8 cellular contexts compared by ENCODE assay signal in genomic region chr10:28532223-28532508, GRCh38. TPM values are rescaled to one million over a fixed set of nuclear protein-coding genes. Genes with fewer than 3 reads are reported as not detected.
DNase-seq lines count a peak whose midpoint lies in the region; ATAC-seq and TF ChIP-seq lines count a peak whose summit lies in the region.

No MANE protein-coding gene starts in this region.

- no peaks in the 10 kb centered on the region for H3K27me3 Mint-ChIP-seq in CD14-positive monocyte (ENCODE audit: low read depth in 3 of 3)

- H3K36me3 Mint-ChIP-seq in CD14-positive monocyte: peaks cover 39 to 45% of the 10 kb centered on the region in 2 donors

- POLR2A ChIA-PET in RWPE1 (lab: Yijun Ruan, JAX; ENCODE audit: low non-redundant PET): interaction anchor here (0.6 kb wide), 1 partner anchor 31 kb away, joined by 4 read pairs; no protein-coding TSS in a partner anchor

- H3K4me3 Mint-ChIP-seq in CD14-positive monocyte: peak overlapping the region; percentile 91 to 94

- CTCF ChIA-PET in RWPE1 (lab: Yijun Ruan, JAX): interaction anchor here (0.7 kb wide), 1 partner anchor 112 kb away, joined by 3 read pairs; no protein-coding TSS in a partner anchor

- H3K4me3 ChIP-seq in mononuclear cell (ENCODE audit: low read length) (peak overlapping the region; percentile 77), testis (peak overlapping the region; percentile 93 to 99)

- WGBS in testis, 2 donors: 1% methylated on average over 15 to 30 of the region's 30 CpGs

- peaks cover 50% of the 10 kb centered on the region for H3K4me1 Mint-ChIP-seq in CD14-positive monocyte

- H3K27ac ChIP-seq in RWPE1: peak overlapping the region; percentile 95
- peak overlapping the region; percentile 99 to 100 for H3K27ac ChIP-seq in testis

- no peaks in the 10 kb centered on the region for H3K9me3 ChIP-seq in mononuclear cell (ENCODE audit: low read depth, low read length)
- H3K9me3 ChIP-seq in testis: no peaks in the 10 kb centered on the region

- DNase-seq in CD14-positive monocyte (ENCODE audit: low spot score) (no peak), RWPE1 (ENCODE audit: low spot score) (peak; percentile 23), dermis blood vessel endothelial cell (peak; percentile 79), testis (peak; percentile 62), DMS153 treated with DMSO at 0.1 percent for 48 hours (lab: John Stamatoyannopoulos, UW; ENCODE audit: unreplicated experiment) (no peak)

- no peak for TF ChIP-seq CTCF in CD14-positive monocyte (IDR thresholded peaks at IDR 0.05)
- no peak for TF ChIP-seq CTCF in RWPE1 (conservative IDR thresholded peaks at IDR 0.05; ENCODE audit: low read depth)
- TF ChIP-seq CTCF in testis (IDR thresholded peaks at IDR 0.05): no peak

- TF ChIP-seq POLR2A in testis (IDR thresholded peaks at IDR 0.05): no peak

- H3K36me3 ChIP-seq in testis (ENCODE audit: low read depth, missing control alignments): no peaks in the 10 kb centered on the region

- peak; percentile 43 for ATAC-seq in GM19025 (IDR thresholded peaks at IDR 0.05; ENCODE audit: low read depth, unreplicated experiment)
- peak; percentile 45 for ATAC-seq in HG03135 (IDR thresholded peaks at IDR 0.05; ENCODE audit: unreplicated experiment)

- H3K27me3 ChIP-seq in mononuclear cell (ENCODE audit: insufficient read depth, low read length) (no peaks in the 10 kb centered on the region), testis (no peaks in the 10 kb centered on the region)

- H3K27ac Mint-ChIP-seq in CD14-positive monocyte: peak overlapping the region; percentile 94 to 99 (median 97)

- H3K4me1 ChIP-seq in mononuclear cell (ENCODE audit: insufficient read depth, low read length): peaks cover 31% of the 10 kb centered on the region
- peaks cover 13% of the 10 kb centered on the region for H3K4me1 ChIP-seq in testis

- intact Hi-C loops in CD14-positive monocyte (cut with micrococcal nuclease): loop anchor here in 1 of 2 donors (5.0 to 10.0 kb wide), 3 partner anchors 40 to 100 kb away; no protein-coding TSS in a partner anchor
- intact Hi-C loops in testis (cut with DNase I; ENCODE audit: low total_unique reads): no loop called here

- H3K9me3 Mint-ChIP-seq in CD14-positive monocyte: peaks cover 0 to 2% (median 0%) of the 10 kb centered on the region in 7 donors

RNA-seq across cellular contexts. Expression of gene WAC, which starts 0.8 kb away (rescaled TPM):
- polyA plus RNA-seq in CD14-positive monocyte (10 to 100 TPM; 46.7 to 67.9 TPM), testis (ENCODE audit: insufficient read depth, low read depth, low replicate concordance) (130 TPM)
- total RNA-seq in dermis blood vessel endothelial cell (51.6 and 59.9 TPM in 2 replicates), mononuclear cell (224 TPM), testis (100 to 1,000 TPM; 166 to 174 TPM)

Comparison
In these comparisons a context has a peak if more than half of its experiments do, and no peak if none do; other contexts are left out.
1. DNase-seq: peak in RWPE1 (single experiment), dermis blood vessel endothelial cell (single experiment) and testis (single experiment); none in CD14-positive monocyte (single experiment) and DMS153 treated with DMSO at 0.1 percent for 48 hours (single experiment).